Comparison of ENCODE assay signal across 8 cellular contexts in genomic region chr1:170967042-170967910, GRCh38. TPM values are rescaled to one million over a fixed set of nuclear protein-coding genes. Genes with fewer than 3 reads are reported as not detected.
DNase-seq lines count a peak whose midpoint lies in the region; ATAC-seq and TF ChIP-seq lines count a peak whose summit lies in the region.

No MANE protein-coding gene starts in this region.

- H3K36me3 ChIP-seq in GM06990 (ENCODE audit: control insufficient read depth, insufficient read depth, low read length), result no peaks in the 10 kb centered on the region
- H3K36me3 ChIP-seq in colonic mucosa, result no peaks in the 10 kb centered on the region
- no peaks in the 10 kb centered on the region for H3K36me3 ChIP-seq in lower lobe of right lung

- H3K27ac ChIP-seq in 22Rv1 (no peak overlapping the region), colonic mucosa (no peak overlapping the region), lower lobe of right lung (no peak overlapping the region)

- TF ChIP-seq CTCF in 22Rv1 (IDR thresholded peaks at IDR 0.05), result peak; percentile 84
- TF ChIP-seq CTCF in GM06990 (IDR thresholded peaks at IDR 0.05; ENCODE audit: insufficient read depth, low read length, poor library complexity, severe bottlenecking), result peak; percentile 61
- peak; percentile 50 for TF ChIP-seq CTCF in colonic mucosa (IDR thresholded peaks at IDR 0.05)
- TF ChIP-seq CTCF in lower lobe of right lung (IDR thresholded peaks at IDR 0.05), result peak; percentile 60

- H3K9me3 ChIP-seq in colonic mucosa, result no peaks in the 10 kb centered on the region
- H3K9me3 ChIP-seq in lower lobe of right lung, result no peaks in the 10 kb centered on the region

- H3K9ac ChIP-seq in colonic mucosa (ENCODE audit: low read depth in 2 of 2, low read length in 2 of 2), result no peak overlapping the region

- H3K27me3 ChIP-seq in GM06990 (replicated peaks; ENCODE audit: control insufficient read depth, insufficient read depth, low read length), result no peaks in the 10 kb centered on the region
- no peaks in the 10 kb centered on the region for H3K27me3 ChIP-seq in colonic mucosa
- H3K27me3 ChIP-seq in lower lobe of right lung (ENCODE audit: low read depth), result no peaks in the 10 kb centered on the region

- intact Hi-C loops in colonic mucosa (cut with DNase I) (loop anchor here (5.0 to 10.0 kb wide), 2 partner anchors 260 to 348 kb away; partner anchors contain the start of gene FMO4), lower lobe of right lung (cut with DNase I) (no loop called here)

- DNase-seq in GM06990 (ENCODE audit: extremely low read depth, insufficient read length) (no peak), NCI-H526 (lab: John Stamatoyannopoulos, UW) (peak; percentile 61 to 82), colonic mucosa (no peak), lower lobe of right lung (no peak), OCI-M2 (lab: John Stamatoyannopoulos, UW; ENCODE audit: unreplicated experiment) (no peak)

- no peaks in the 10 kb centered on the region for H3K4me1 ChIP-seq in colonic mucosa
- H3K4me1 ChIP-seq in lower lobe of right lung, result no peaks in the 10 kb centered on the region

- ATAC-seq in HG02884 (IDR thresholded peaks at IDR 0.05; ENCODE audit: unreplicated experiment) (peak; percentile 72), lower lobe of right lung (peak in 1 of 2 donors; percentile 79), GM19455 (IDR thresholded peaks at IDR 0.05; ENCODE audit: unreplicated experiment) (no peak)

- H3K4me3 ChIP-seq in GM06990 (replicated peaks; ENCODE audit: low read depth, low read length) (no peak overlapping the region), colonic mucosa (no peak overlapping the region), lower lobe of right lung (no peak overlapping the region)

RNA-seq across cellular contexts. Expression of gene MROH9, which starts 31.9 kb away (rescaled TPM):
- total RNA-seq in colonic mucosa (not detected), lower lobe of right lung (1.2 TPM)

Comparison
In these comparisons a context has a peak if more than half of its experiments do, and no peak if none do; other contexts are left out.
1. DNase-seq: peak in NCI-H526 (2 of 2); none in GM06990 (single experiment), colonic mucosa (single experiment), lower lobe of right lung (single experiment) and OCI-M2 (single experiment).
2. Peak in every context shown above with its lines, with median percentiles within 50 percentile points of each other: CTCF ChIP-seq.